9 cellular contexts compared by ENCODE assay signal in the genomic region with DNA sequence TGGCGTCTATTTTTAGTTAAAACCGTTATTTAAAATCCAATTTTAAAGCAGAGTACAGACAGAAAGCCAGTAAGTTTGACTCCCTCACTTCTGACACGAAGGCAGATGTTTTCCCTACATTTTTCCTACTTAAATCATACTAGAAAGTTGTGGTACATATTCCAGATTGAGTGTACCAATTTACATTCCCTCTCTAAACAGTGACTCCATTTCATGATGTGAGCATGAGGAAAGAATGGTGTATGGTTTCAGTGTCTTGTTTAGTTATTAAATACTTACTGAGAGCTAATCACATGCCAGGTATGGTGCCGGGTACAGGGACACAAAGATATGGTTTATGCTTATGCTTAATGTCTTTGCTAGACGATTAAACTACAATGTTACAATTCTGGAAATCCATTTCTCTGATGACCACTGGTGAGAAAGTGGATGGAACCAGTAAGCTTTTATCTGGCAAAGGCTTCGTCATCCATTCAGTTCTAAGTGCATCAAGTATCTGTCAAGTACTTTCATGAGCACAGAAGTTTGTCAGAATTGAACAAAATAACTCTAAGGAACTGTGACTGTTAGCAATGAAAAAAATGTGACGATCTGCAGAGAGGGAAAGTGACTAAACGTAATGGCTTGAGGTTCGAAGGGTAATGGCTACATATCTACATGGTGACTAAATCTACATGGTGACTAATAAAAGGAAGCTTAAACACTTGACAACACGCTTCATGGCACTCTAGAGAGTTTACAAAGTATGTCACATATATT. TPM values are rescaled to one million over a fixed set of nuclear protein-coding genes. Genes with fewer than 3 reads are reported as not detected.
DNase-seq lines count a peak whose midpoint lies in the region; TF ChIP-seq lines count a peak whose summit lies in the region.
"Had no signal": no experiment of that assay in that cellular context is flagged by ENCODE, and none has a peak within 500 bp of the region (broad histone marks: within the 10 kb centered on the region; RNA-seq: fewer than 3 reads in every experiment).

No MANE protein-coding gene starts in this region.

- WGBS in endodermal cell (ENCODE audit: insufficient coverage in 1 of 2, insufficient read length in 1 of 2), 2 experiments, result 87 to 93% methylated on average over 8 to 10 of the region's 10 CpGs

- no peaks in the 10 kb centered on the region for H3K9me3 ChIP-seq in endodermal cell (ENCODE audit: control insufficient read depth, low read length)

- H3K27me3 ChIP-seq in endodermal cell (ENCODE audit: control insufficient read depth, insufficient read depth, low read length, poor library complexity, severe bottlenecking), result no peaks in the 10 kb centered on the region

- H3K36me3 Mint-ChIP-seq in endodermal cell (ENCODE audit: low read depth), result no peaks in the 10 kb centered on the region

- peaks cover 5% of the 10 kb centered on the region for H3K4me1 ChIP-seq in endodermal cell (ENCODE audit: control insufficient read depth, insufficient read depth, low read length)

- H3K9me3 Mint-ChIP-seq in endodermal cell, result no peaks in the 10 kb centered on the region

- no peak overlapping the region for H3K4me3 ChIP-seq in endodermal cell (ENCODE audit: low read length)

- H3K4me1 Mint-ChIP-seq in endodermal cell, result peaks cover 47% of the 10 kb centered on the region

- no peaks in the 10 kb centered on the region for H3K36me3 ChIP-seq in endodermal cell (ENCODE audit: control insufficient read depth, insufficient read depth, low read length)

- no peaks in the 10 kb centered on the region for H3K27me3 Mint-ChIP-seq in endodermal cell (ENCODE audit: insufficient read depth)

- H3K9ac ChIP-seq in endodermal cell (ENCODE audit: extremely low read depth, low read length, poor library complexity, severe bottlenecking), result no peak overlapping the region

- no peak overlapping the region for H3K27ac ChIP-seq in endodermal cell (ENCODE audit: low read depth, low read length)

- no peak overlapping the region for H3K4me3 Mint-ChIP-seq in endodermal cell

- H3K27ac Mint-ChIP-seq in endodermal cell, result no peak overlapping the region

- TF ChIP-seq CTCF in endodermal cell (conservative IDR thresholded peaks at IDR 0.05), result no peak

- peak; percentile 87 for DNase-seq in Daoy (ENCODE audit: low read depth)
- peak; percentile 42 for DNase-seq in LoVo (ENCODE audit: low spot score)
- DNase-seq in dedifferentiated amniotic fluid mesenchymal stem cell (ENCODE audit: extremely low spot score), result peak; percentile 67
- DNase-seq in renal cortical epithelial cell (ENCODE audit: low read depth), result peak; percentile 97
- no peak for DNase-seq in COR-L47 (lab: John Stamatoyannopoulos, UW)
- DNase-seq in HuH-7.5 (ENCODE audit: low spot score), result no peak
- no peak for DNase-seq in endodermal cell
- DNase-seq: amygdala, T-helper 1 cell had no signal

RNA-seq across cellular contexts. Expression of gene MAP4K3, which starts 25.7 kb away (rescaled TPM):
- total RNA-seq in Daoy (2014; rRNA removed; shearing (Covaris generic)), result 29.9 and 42.5 TPM in 2 replicates
- 56.6 and 108 TPM in 2 replicates for total RNA-seq in renal cortical epithelial cell
- 10 to 100 TPM; 39.1 to 45.5 TPM for total RNA-seq in endodermal cell
- polyA plus RNA-seq in endodermal cell (2013, experiment 1 of 2), result 33.3 TPM
- 29.6 TPM for polyA plus RNA-seq in endodermal cell (2013, experiment 2 of 2)

Comparison
In these comparisons a context has a peak if more than half of its experiments do, and no peak if none do; other contexts are left out.
1. DNase-seq: peak in Daoy (single experiment), LoVo (single experiment), dedifferentiated amniotic fluid mesenchymal stem cell (single experiment) and renal cortical epithelial cell (single experiment); none in COR-L47 (single experiment), HuH-7.5 (single experiment) and endodermal cell (single experiment).